8 cellular contexts compared by ENCODE assay signal in genomic region chr1:51648180-51649109, GRCh38. TPM values are rescaled to one million over a fixed set of nuclear protein-coding genes. Genes with fewer than 3 reads are reported as not detected.
DNase-seq lines count a peak whose midpoint lies in the region; ATAC-seq, FAIRE-seq and TF ChIP-seq lines count a peak whose summit lies in the region.

No MANE protein-coding gene starts in this region.

- ATAC-seq in K562 (peak; percentile 90), HG03175 (IDR thresholded peaks at IDR 0.05; ENCODE audit: unreplicated experiment) (no peak), GM19455 (IDR thresholded peaks at IDR 0.05; ENCODE audit: unreplicated experiment) (no peak)

- peak; percentile 27; the same call in 1 of the 2 replicates for TF ChIP-seq EP300 in K562 (IDR thresholded peaks at IDR 0.05; ENCODE audit: low read length)

- peak overlapping the region; percentile 77 for H3K27ac ChIP-seq in K562 (ENCODE audit: extremely low read depth, low read depth, low read length)

- DNase-seq in AG04449 (ENCODE audit: low read depth, low spot score) (peak; percentile 71), Kasumi-1 (lab: John Stamatoyannopoulos, UW) (peak; percentile 40 to 45), K562 (ENCODE audit: extremely low read depth in 1 of 4, low spot score in 3 of 4) (peak; percentile 71 to 94 (median 84)), medulla oblongata (ENCODE audit: extremely low spot score) (peak; percentile 31), NCI-H2171 treated with DMSO at 0.1 percent for 48 hours (lab: John Stamatoyannopoulos, UW) (no peak), GM10266 (ENCODE audit: extremely low spot score) (no peak)

- no TSS peak for BruUV-seq in K562 (replicated peaks; lab: Mats Ljungman, UMichigan)

- no peaks in the 10 kb centered on the region for H3K9me1 ChIP-seq in K562 (ENCODE audit: control insufficient read depth, insufficient read depth, low read length)

- peaks cover 7% of the 10 kb centered on the region; the same call in 1 of the 2 replicates for H4K20me1 ChIP-seq in K562 (replicated peaks; ENCODE audit: control insufficient read depth, insufficient read depth, low read length)

- TF ChIP-seq CTCF in AG04449 (IDR thresholded peaks at IDR 0.05; ENCODE audit: insufficient read depth, low read length, missing control alignments) (no peak), K562 (IDR thresholded peaks at IDR 0.05 in 2 of 3, conservative IDR thresholded peaks at IDR 0.05 in 1 of 3; ENCODE audit: insufficient read depth in 2 of 3, low read depth in 1 of 3, low read length in 3 of 3) (no peak), GM10266 (IDR thresholded peaks at IDR 0.05; ENCODE audit: control insufficient read depth, insufficient read depth, low read depth, missing control alignments) (no peak)

- no peaks in the 10 kb centered on the region for H3K27me3 ChIP-seq in K562 (ENCODE audit: control insufficient read depth in 2 of 2, insufficient read depth in 2 of 2, low read length in 2 of 2)

- TF ChIP-seq POLR2A in K562 (conservative IDR thresholded peaks at IDR 0.05): no peak

- peak; percentile 93 for FAIRE-seq in K562 (lab: Jason Lieb, UNC)

- no peak overlapping the region for H3K4me3 ChIP-seq in AG04449 (ENCODE audit: low read depth, low read length)
- no peak overlapping the region for H3K4me3 ChIP-seq in K562

- no peaks in the 10 kb centered on the region for H3K9me3 ChIP-seq in K562 (replicated peaks; ENCODE audit: control insufficient read depth, insufficient read depth, low read depth, low read length)

- H2AFZ ChIP-seq in K562 (ENCODE audit: low read depth, low read length): peak overlapping the region; percentile 19; the same call in 1 of the 2 replicates

- POLR2A ChIA-PET in AG04449 (lab: Yijun Ruan, JAX) (interaction anchor here (0.5 to 1.0 kb wide), 3 partner anchors 24 to 228 kb away, joined by 3 read pairs; no protein-coding TSS in a partner anchor), K562 (lab: Yijun Ruan, JAX) (interaction anchor here (0.5 to 2.3 kb wide), 17 partner anchors 9 to 147 kb away, joined by 3 to 23 read pairs (median 4); no protein-coding TSS in a partner anchor)

- 2% methylated on average over 6 of the region's 6 CpGs for WGBS in K562 (ENCODE audit: insufficient coverage, low coverage, missing lambda C conversion rate)

- H3K4me1 ChIP-seq in K562 (replicated peaks in 1 of 2; ENCODE audit: control insufficient read depth in 2 of 2, insufficient read depth in 2 of 2, low read length in 2 of 2): peaks cover 15 to 37% of the 10 kb centered on the region in 2 experiments

- peak in 1 of 2 experiments; percentile 37; a peak in 1 of 4 replicates for TF ChIP-seq RAD21 in K562 (CRISPR knock-in tag; conservative IDR thresholded peaks at IDR 0.05 in 1 of 2, IDR thresholded peaks at IDR 0.05 in 1 of 2)

- peaks cover 2% of the 10 kb centered on the region; the same call in 1 of the 3 replicates for H3K36me3 ChIP-seq in K562 (ENCODE audit: control insufficient read depth, insufficient read depth, low read length)

- H3K9ac ChIP-seq in K562 (ENCODE audit: insufficient read depth in 1 of 2, low read depth in 2 of 2, low read length in 2 of 2): peak overlapping the region in 1 of 2 experiments; percentile 15; a peak in 1 of 4 replicates

- peak overlapping the region; percentile 79 for H3K4me2 ChIP-seq in K562 (ENCODE audit: insufficient read depth, low read length)

- peaks cover 57% of the 10 kb centered on the region for H3K79me2 ChIP-seq in K562 (ENCODE audit: control insufficient read depth, insufficient read depth, low read length)

- intact Hi-C loops in K562 (cut with micrococcal nuclease): loop anchor here (5.0 kb wide), 1 partner anchor 79 kb away; no protein-coding TSS in a partner anchor

- in situ Hi-C loops in K562 (cut with MboI): no loop called here

- CTCF ChIA-PET in AG04449 (lab: Yijun Ruan, JAX) (interaction anchor here (1.0 to 2.3 kb wide), 4 partner anchors 10 to 120 kb away, joined by 3 to 11 read pairs (median 4); no protein-coding TSS in a partner anchor), K562 (lab: Yijun Ruan, JAX; ENCODE audit: low intra/inter-chr PET ratio) (no interaction called here)

TF ChIP-seq in K562, 482 proteins besides CTCF, POLR2A, EP300 and RAD21 (continues in another document):
- TF ChIP-seq HNRNPLL (IDR thresholded peaks at IDR 0.05; ENCODE audit: low read depth, low read length, poor library complexity, severe bottlenecking) (no peak), PHF21A (IDR thresholded peaks at IDR 0.05; ENCODE audit: borderline replicate concordance, low read depth) (peak; percentile 94), ZNF121 (CRISPR knock-in tag; conservative IDR thresholded peaks at IDR 0.05) (no peak), NRF1 (conservative IDR thresholded peaks at IDR 0.05 in 1 of 2, IDR thresholded peaks at IDR 0.05 in 1 of 2) (peak in 1 of 2 experiments; percentile 27; a peak in 1 of 4 replicates), NR2F6 (CRISPR knock-in tag; IDR thresholded peaks at IDR 0.05) (no peak), NBN (IDR thresholded peaks at IDR 0.05; ENCODE audit: low read depth) (no peak; the same call in 1 of the 2 replicates), POLR2AphosphoS5 (IDR thresholded peaks at IDR 0.05; ENCODE audit: control insufficient read depth, insufficient read depth, low read depth, low read length) (peak; percentile 26; the same call in 1 of the 2 replicates), ZNF551 (CRISPR knock-in tag; IDR thresholded peaks at IDR 0.05) (no peak), FOXK2 (conservative IDR thresholded peaks at IDR 0.05 in 1 of 2, IDR thresholded peaks at IDR 0.05 in 1 of 2; ENCODE audit: low read depth in 2 of 2) (0 out of 4 replicates have a peak, but pooled peaks of 1 of the 2 experiments have one; percentile 1), NFRKB (IDR thresholded peaks at IDR 0.05; ENCODE audit: low read depth) (no peak), ZNF507 (tag; conservative IDR thresholded peaks at IDR 0.05) (no peak), BDP1 (IDR thresholded peaks at IDR 0.05; ENCODE audit: insufficient read depth, insufficient read length) (no peak)
- TF ChIP-seq, protein P1, sequence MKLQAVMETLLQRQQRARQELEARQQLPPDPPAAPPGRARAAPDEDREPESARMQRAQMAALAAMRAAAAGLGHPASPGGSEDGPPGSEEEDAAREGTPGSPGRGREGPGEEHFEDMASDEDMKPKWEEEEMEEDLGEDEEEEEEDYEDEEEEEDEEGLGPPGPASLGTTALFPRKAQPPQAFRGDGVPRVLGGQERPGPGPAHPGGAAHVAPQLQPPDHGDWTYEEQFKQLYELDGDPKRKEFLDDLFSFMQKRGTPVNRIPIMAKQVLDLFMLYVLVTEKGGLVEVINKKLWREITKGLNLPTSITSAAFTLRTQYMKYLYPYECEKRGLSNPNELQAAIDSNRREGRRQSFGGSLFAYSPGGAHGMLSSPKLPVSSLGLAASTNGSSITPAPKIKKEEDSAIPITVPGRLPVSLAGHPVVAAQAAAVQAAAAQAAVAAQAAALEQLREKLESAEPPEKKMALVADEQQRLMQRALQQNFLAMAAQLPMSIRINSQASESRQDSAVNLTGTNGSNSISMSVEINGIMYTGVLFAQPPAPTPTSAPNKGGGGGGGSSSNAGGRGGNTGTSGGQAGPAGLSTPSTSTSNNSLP (IDR thresholded peaks at IDR 0.05; ENCODE audit: borderline replicate concordance, low read depth, low read length): peak; percentile 86; the same call in 1 of the 2 replicates
- TF ChIP-seq, protein P2, sequence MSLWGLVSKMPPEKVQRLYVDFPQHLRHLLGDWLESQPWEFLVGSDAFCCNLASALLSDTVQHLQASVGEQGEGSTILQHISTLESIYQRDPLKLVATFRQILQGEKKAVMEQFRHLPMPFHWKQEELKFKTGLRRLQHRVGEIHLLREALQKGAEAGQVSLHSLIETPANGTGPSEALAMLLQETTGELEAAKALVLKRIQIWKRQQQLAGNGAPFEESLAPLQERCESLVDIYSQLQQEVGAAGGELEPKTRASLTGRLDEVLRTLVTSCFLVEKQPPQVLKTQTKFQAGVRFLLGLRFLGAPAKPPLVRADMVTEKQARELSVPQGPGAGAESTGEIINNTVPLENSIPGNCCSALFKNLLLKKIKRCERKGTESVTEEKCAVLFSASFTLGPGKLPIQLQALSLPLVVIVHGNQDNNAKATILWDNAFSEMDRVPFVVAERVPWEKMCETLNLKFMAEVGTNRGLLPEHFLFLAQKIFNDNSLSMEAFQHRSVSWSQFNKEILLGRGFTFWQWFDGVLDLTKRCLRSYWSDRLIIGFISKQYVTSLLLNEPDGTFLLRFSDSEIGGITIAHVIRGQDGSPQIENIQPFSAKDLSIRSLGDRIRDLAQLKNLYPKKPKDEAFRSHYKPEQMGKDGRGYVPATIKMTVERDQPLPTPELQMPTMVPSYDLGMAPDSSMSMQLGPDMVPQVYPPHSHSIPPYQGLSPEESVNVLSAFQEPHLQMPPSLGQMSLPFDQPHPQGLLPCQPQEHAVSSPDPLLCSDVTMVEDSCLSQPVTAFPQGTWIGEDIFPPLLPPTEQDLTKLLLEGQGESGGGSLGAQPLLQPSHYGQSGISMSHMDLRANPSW (CRISPR knock-in tag; IDR thresholded peaks at IDR 0.05): 0 out of 2 replicates have a peak, but pooled peaks have one; percentile 76

RNA-seq across cellular contexts. Expression of gene OSBPL9, which starts 31.6 kb away (rescaled TPM):
- 130 and 303 TPM in 2 replicates for total RNA-seq in K562 (2011; cell fraction: chromatin; rRNA removed; ENCODE audit: low replicate concordance)
- total RNA-seq in K562 (2011; cell fraction: nucleolus; rRNA removed): 63.4 and 95.5 TPM in 2 replicates
- 155 and 245 TPM in 2 replicates for total RNA-seq in K562 (2011; cell fraction: nucleoplasm; rRNA removed)
- total RNA-seq in K562 (2014; rRNA removed): 170 and 185 TPM in 2 replicates
- 210 and 239 TPM in 2 replicates for total RNA-seq in K562 (2014; rRNA removed; fragmentation: Illumina TruSeq; extraction: Trizol)
- total RNA-seq in K562 (2015; rRNA removed; fragmentation: Illumina TruSeq; extraction: Trizol): 209 and 211 TPM in 2 replicates
- total RNA-seq in K562 (2021): 131 and 136 TPM in 2 replicates
- polyA plus RNA-seq in K562 (2011; rRNA removed): 194 and 219 TPM in 2 replicates
- 158 and 177 TPM in 2 replicates for polyA plus RNA-seq in K562 (2011; cell fraction: cytosol; rRNA removed)
- polyA plus RNA-seq in K562 (2011; cell fraction: nucleus; rRNA removed): 148 and 218 TPM in 2 replicates
- 109 and 119 TPM in 2 replicates for polyA plus RNA-seq in K562 (2012)
- 209 and 217 TPM in 2 replicates for polyA plus RNA-seq in K562 (2014; fragmentation: Illumina TruSeq; extraction: Trizol)
- 10 to 100 TPM; 43.9 to 66.2 TPM for polyA plus RNA-seq in K562 (2014; fragmentation: Nextera tagmentation; extraction: Ambion mirVana)
- 140 and 148 TPM in 2 replicates for polyA plus RNA-seq in K562 (2014; rRNA removed)
- 239 and 277 TPM in 2 replicates for polyA minus RNA-seq in K562 (2011; rRNA and poly(A)+ RNA removed)
- polyA minus RNA-seq in K562 (2011; cell fraction: cytosol; rRNA and poly(A)+ RNA removed): 116 and 142 TPM in 2 replicates
- 109 and 204 TPM in 2 replicates for polyA minus RNA-seq in K562 (2011; cell fraction: nucleus; rRNA and poly(A)+ RNA removed)

Comparison
In these comparisons a context has a peak if more than half of its experiments do, and no peak if none do; other contexts are left out.
1. DNase-seq: peak in AG04449 (single experiment), Kasumi-1 (2 of 2), K562 (4 of 4) and medulla oblongata (single experiment); none in NCI-H2171 treated with DMSO at 0.1 percent for 48 hours (single experiment) and GM10266 (single experiment).